Comparison of ENCODE assay signal across 1 cellular context in genomic region chr20:38106461-38106860, GRCh38.
TF ChIP-seq lines count a peak whose summit lies in the region.

No MANE protein-coding gene starts in this region.

TF ChIP-seq in HepG2, 621 proteins besides CTCF, POLR2A, EP300 and RAD21:
- no peak for TF ChIP-seq ZNF598 (CRISPR knock-in tag; IDR thresholded peaks at IDR 0.05; ENCODE audit: borderline replicate concordance)
- TF ChIP-seq TEAD3 (CRISPR knock-in tag; optimal IDR thresholded peaks at IDR 0.05; ENCODE audit: borderline replicate concordance), result peak; percentile 86
- peak; percentile 36 for TF ChIP-seq STAG1 (CRISPR knock-in tag; IDR thresholded peaks at IDR 0.05)
